ENCODE assay signal across 8 cellular contexts in genomic region chr16:2926660-2927646, GRCh38. TPM values are rescaled to one million over a fixed set of nuclear protein-coding genes. Genes with fewer than 3 reads are reported as not detected.
DNase-seq lines count a peak whose midpoint lies in the region; ATAC-seq and TF ChIP-seq lines count a peak whose summit lies in the region.

No MANE protein-coding gene starts in this region.

- H3K27me3 Mint-ChIP-seq in activated CD4-positive, alpha-beta memory T cell treated with anti-CD3 and anti-CD28 coated beads for 36 hours, result no peaks in the 10 kb centered on the region

- H3K79me2 ChIP-seq in DOHH2 (ENCODE audit: control insufficient read depth, low read length), result no peaks in the 10 kb centered on the region

- no peaks in the 10 kb centered on the region for H3K9me3 ChIP-seq in DOHH2 (ENCODE audit: control insufficient read depth, insufficient read depth, low read length)

- peaks cover 3% of the 10 kb centered on the region for H3K36me3 ChIP-seq in DOHH2 (ENCODE audit: control insufficient read depth, low read length)

- H3K4me1 Mint-ChIP-seq in activated CD4-positive, alpha-beta memory T cell treated with anti-CD3 and anti-CD28 coated beads for 36 hours (ENCODE audit: low read depth), result peaks cover 12% of the 10 kb centered on the region

- H3K36me3 Mint-ChIP-seq in activated CD4-positive, alpha-beta memory T cell treated with anti-CD3 and anti-CD28 coated beads for 36 hours, result peaks cover 4% of the 10 kb centered on the region

- H3K4me3 ChIP-seq in DOHH2 (ENCODE audit: low read length), result peak overlapping the region; percentile 23; the same call in 1 of the 2 replicates
- peak overlapping the region in 50 of 59 donors; percentile 15 to 64 (median 40) for H3K4me3 ChIP-seq in dorsolateral prefrontal cortex

- no peaks in the 10 kb centered on the region; the same call in 1 of the 2 replicates for H3F3A ChIP-seq in DOHH2 (ENCODE audit: control insufficient read depth, insufficient read depth)

- CTCF ChIA-PET in activated CD4-positive, alpha-beta memory T cell treated with anti-CD3 and anti-CD28 coated beads for 36 hours (lab: Charles Lee), result interaction anchor here (0.6 to 2.3 kb wide), 30 partner anchors 9 to 227 kb away, joined by 3 to 21 read pairs (median 6); partner anchors contain the start of genes FLYWCH1, FLYWCH2, KREMEN2 and PRSS21

- DNase-seq in HK-2 (ENCODE audit: unreplicated experiment) (peak; percentile 76), NCI-H82 treated with DMSO at 0.1 percent for 48 hours (lab: John Stamatoyannopoulos, UW; ENCODE audit: unreplicated experiment) (peak; percentile 39), dorsolateral prefrontal cortex (peak; percentile 79 to 93 (median 86)), lung microvascular endothelial cell (ENCODE audit: low read depth in 2 of 2) (peak; percentile 77 to 86)
- peak; percentile 92 for DNase-seq in activated CD4-positive, alpha-beta memory T cell treated with anti-CD3 and anti-CD28 coated beads for 36 hours
- DNase-seq in stimulated activated CD4-positive, alpha-beta T cell treated with anti-CD3 and anti-CD28 coated beads, TNF-alpha, amount 100 ng/mL, for 4 hours (ENCODE audit: low read depth in 3 of 3), result peak; percentile 61 to 78 (median 76)

- H4K20me1 ChIP-seq in DOHH2 (ENCODE audit: control insufficient read depth, insufficient read depth, low read depth, low read length), result no peaks in the 10 kb centered on the region; the same call in 1 of the 2 replicates

- POLR2A ChIA-PET in activated CD4-positive, alpha-beta memory T cell treated with anti-CD3 and anti-CD28 coated beads for 36 hours (lab: Charles Lee), result no interaction called here

- H3K27ac Mint-ChIP-seq in activated CD4-positive, alpha-beta memory T cell treated with anti-CD3 and anti-CD28 coated beads for 36 hours, result no peak overlapping the region

- H3K27me3 ChIP-seq in DOHH2 (ENCODE audit: control insufficient read depth, low read length) (no peaks in the 10 kb centered on the region), dorsolateral prefrontal cortex (no peaks in the 10 kb centered on the region)

- H3K27ac ChIP-seq in DOHH2 (ENCODE audit: low read depth, low read length) (no peak overlapping the region), dorsolateral prefrontal cortex (peak overlapping the region in 22 of 59 donors; percentile 0 to 76 (median 44))

- peak overlapping the region; percentile 52 for H3K4me2 ChIP-seq in DOHH2 (ENCODE audit: low read length)

- no peaks in the 10 kb centered on the region for H3K9me3 Mint-ChIP-seq in activated CD4-positive, alpha-beta memory T cell treated with anti-CD3 and anti-CD28 coated beads for 36 hours

- intact Hi-C loops in activated CD4-positive, alpha-beta memory T cell treated with anti-CD3 and anti-CD28 coated beads for 36 hours (cut with micrococcal nuclease), result loop anchor here (1.0 to 2.0 kb wide), 3 partner anchors 23 to 88 kb away; no protein-coding TSS in a partner anchor
- intact Hi-C loops in dorsolateral prefrontal cortex (cut with DNase I), result loop anchor here (2.0 to 5.0 kb wide), 4 partner anchors 45 to 880 kb away; partner anchors contain the start of genes FLYWCH2 (in 1 of the 2), NTHL1 (in 1 of the 2), PKMYT1 (in 1 of the 2) and TSC2 (in 1 of the 2)

- no peak overlapping the region for H3K4me3 Mint-ChIP-seq in activated CD4-positive, alpha-beta memory T cell treated with anti-CD3 and anti-CD28 coated beads for 36 hours

- TF ChIP-seq CTCF in DOHH2 (IDR thresholded peaks at IDR 0.05; ENCODE audit: low read depth, low read length, poor library complexity, severe bottlenecking), result peak; percentile 99
- TF ChIP-seq CTCF in dorsolateral prefrontal cortex (IDR thresholded peaks at IDR 0.05 in 54 of 56, conservative IDR thresholded peaks at IDR 0.05 in 2 of 56; ENCODE audit: low read depth in 1 of 56, partially characterized antibody in 56 of 56), result peak; percentile 91 to 100 (median 98)

- H3K9me2 ChIP-seq in DOHH2 (replicated peaks; ENCODE audit: control insufficient read depth, low read length), result no peaks in the 10 kb centered on the region

- peaks cover 10% of the 10 kb centered on the region for H3K4me1 ChIP-seq in DOHH2 (ENCODE audit: control insufficient read depth, low read length)

- no peak for ATAC-seq in HG02610 (IDR thresholded peaks at IDR 0.05; ENCODE audit: unreplicated experiment)

RNA-seq across cellular contexts. Expression of gene FLYWCH1, which starts 15.2 kb away (rescaled TPM):
- total RNA-seq in activated CD4-positive, alpha-beta memory T cell treated with anti-CD3 and anti-CD28 coated beads for 36 hours, result 10 to 100 TPM; 49.2 to 52.2 TPM
- total RNA-seq in dorsolateral prefrontal cortex (100 to 1,000 TPM in 24 of 120 experiments, 10 to 100 TPM in 96; 55.0 to 127 (median 86.7) TPM), lung microvascular endothelial cell (17.7 and 17.9 TPM in 2 replicates)

RNA-seq across cellular contexts. Expression of gene KREMEN2, which starts 37.1 kb away (rescaled TPM):
- not detected for total RNA-seq in activated CD4-positive, alpha-beta memory T cell treated with anti-CD3 and anti-CD28 coated beads for 36 hours
- total RNA-seq in dorsolateral prefrontal cortex (under 1 TPM in 24 of 120 experiments, not detected in 96; 0.22 to 0.68 (median 0.41) TPM), lung microvascular endothelial cell (not detected in 2 replicates)

RNA-seq across cellular contexts. Expression of gene PAQR4, which starts 42.2 kb away (rescaled TPM):
- 10 to 100 TPM; 37.0 to 37.9 TPM for total RNA-seq in activated CD4-positive, alpha-beta memory T cell treated with anti-CD3 and anti-CD28 coated beads for 36 hours
- total RNA-seq in dorsolateral prefrontal cortex (100 to 1,000 TPM in 6 of 120 experiments, 10 to 100 TPM in 114; 31.9 to 177 (median 57.8) TPM), lung microvascular endothelial cell (2.6 and 4.1 TPM in 2 replicates)

RNA-seq across cellular contexts. Expression of gene FLYWCH2, which starts 43.9 kb away (rescaled TPM):
- total RNA-seq in activated CD4-positive, alpha-beta memory T cell treated with anti-CD3 and anti-CD28 coated beads for 36 hours, result 10 to 100 TPM; 19.1 to 19.4 TPM
- total RNA-seq in dorsolateral prefrontal cortex, result 10 to 100 TPM; 19.4 to 46.0 (median 31.2) TPM
- 28.3 and 32.1 TPM in 2 replicates for total RNA-seq in lung microvascular endothelial cell

RNA-seq across cellular contexts. Expression of gene PKMYT1, which starts 53.3 kb away (rescaled TPM):
- 100 to 1,000 TPM; 123 to 134 TPM for total RNA-seq in activated CD4-positive, alpha-beta memory T cell treated with anti-CD3 and anti-CD28 coated beads for 36 hours
- total RNA-seq in dorsolateral prefrontal cortex (10 to 100 TPM in 30 of 120 experiments, 1 to 10 TPM in 90; 2.7 to 18.6 (median 8.3) TPM), lung microvascular endothelial cell (0.99 and 2.0 TPM in 2 replicates)

Comparison
In these comparisons a context has a peak if more than half of its experiments do, and no peak if none do; other contexts are left out.
1. DNase-seq: peak in every context shown above with its lines; median percentile 92 in activated CD4-positive, alpha-beta memory T cell treated with anti-CD3 and anti-CD28 coated beads for 36 hours; 86 in dorsolateral prefrontal cortex; 82 in lung microvascular endothelial cell; 76 in HK-2; 76 in stimulated activated CD4-positive, alpha-beta T cell treated with anti-CD3 and anti-CD28 coated beads, TNF-alpha, amount 100 ng/mL, for 4 hours; 39 in NCI-H82 treated with DMSO at 0.1 percent for 48 hours.